Comparison of ENCODE assay signal across 1 cellular context in the genomic region with DNA sequence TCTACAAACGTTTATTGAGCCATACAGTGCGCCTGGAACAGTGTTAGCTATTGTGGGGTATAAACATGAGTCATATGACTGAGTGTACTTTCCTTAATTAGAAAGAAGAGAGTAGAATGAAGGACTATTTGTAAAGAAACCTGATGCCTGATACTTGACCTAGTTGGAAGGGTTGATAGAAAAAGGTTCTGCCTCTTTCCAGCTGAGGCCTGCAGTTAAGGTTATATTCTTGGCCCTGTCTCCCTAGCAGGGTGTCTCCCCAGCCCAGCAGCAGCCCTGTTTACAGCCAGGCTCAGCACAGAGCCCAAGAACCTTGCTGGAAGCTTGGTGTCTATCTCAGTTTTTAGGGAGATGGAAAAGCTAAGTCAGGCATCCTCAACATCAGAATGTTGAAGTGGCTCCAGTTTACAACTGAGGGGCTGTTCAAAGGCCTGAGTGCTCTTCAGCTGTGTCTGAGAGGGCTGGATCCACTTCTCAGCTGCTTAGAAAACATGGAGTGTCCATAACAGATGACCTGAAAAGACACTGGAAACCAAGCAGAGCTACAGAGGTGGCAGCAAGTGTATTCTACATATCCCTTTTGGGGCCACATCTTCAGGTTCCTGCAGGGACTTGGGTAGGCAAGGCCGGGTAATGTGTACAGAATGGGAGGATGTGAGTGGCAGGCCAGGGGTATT.
A peak's percentile ranks its signal among the peaks of the same experiment; 100 is the strongest.
TF ChIP-seq lines count a peak whose summit lies in the region.

No MANE protein-coding gene starts in this region.

TF ChIP-seq in HEK293, 187 proteins besides CTCF, POLR2A, EP300 and RAD21 (continued from another document and continues in another):
- TF ChIP-seq, protein P1, sequence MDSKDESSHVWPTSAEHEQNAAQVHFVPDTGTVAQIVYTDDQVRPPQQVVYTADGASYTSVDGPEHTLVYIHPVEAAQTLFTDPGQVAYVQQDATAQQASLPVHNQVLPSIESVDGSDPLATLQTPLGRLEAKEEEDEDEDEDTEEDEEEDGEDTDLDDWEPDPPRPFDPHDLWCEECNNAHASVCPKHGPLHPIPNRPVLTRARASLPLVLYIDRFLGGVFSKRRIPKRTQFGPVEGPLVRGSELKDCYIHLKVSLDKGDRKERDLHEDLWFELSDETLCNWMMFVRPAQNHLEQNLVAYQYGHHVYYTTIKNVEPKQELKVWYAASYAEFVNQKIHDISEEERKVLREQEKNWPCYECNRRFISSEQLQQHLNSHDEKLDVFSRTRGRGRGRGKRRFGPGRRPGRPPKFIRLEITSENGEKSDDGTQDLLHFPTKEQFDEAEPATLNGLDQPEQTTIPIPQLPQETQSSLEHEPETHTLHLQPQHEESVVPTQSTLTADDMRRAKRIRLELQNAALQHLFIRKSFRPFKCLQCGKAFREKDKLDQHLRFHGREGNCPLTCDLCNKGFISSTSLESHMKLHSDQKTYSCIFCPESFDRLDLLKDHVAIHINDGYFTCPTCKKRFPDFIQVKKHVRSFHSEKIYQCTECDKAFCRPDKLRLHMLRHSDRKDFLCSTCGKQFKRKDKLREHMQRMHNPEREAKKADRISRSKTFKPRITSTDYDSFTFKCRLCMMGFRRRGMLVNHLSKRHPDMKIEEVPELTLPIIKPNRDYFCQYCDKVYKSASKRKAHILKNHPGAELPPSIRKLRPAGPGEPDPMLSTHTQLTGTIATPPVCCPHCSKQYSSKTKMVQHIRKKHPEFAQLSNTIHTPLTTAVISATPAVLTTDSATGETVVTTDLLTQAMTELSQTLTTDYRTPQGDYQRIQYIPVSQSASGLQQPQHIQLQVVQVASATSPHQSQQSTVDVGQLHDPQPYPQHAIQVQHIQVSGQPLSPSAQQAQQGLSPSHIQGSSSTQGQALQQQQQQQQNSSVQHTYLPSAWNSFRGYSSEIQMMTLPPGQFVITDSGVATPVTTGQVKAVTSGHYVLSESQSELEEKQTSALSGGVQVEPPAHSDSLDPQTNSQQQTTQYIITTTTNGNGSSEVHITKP (tag by site-specific recombination; IDR thresholded peaks at IDR 0.05) = 0 out of 2 replicates have a peak, but pooled peaks have one; percentile 11
- 0 out of 2 replicates have a peak, but pooled peaks have one; percentile 22 for TF ChIP-seq ZBTB48 (tag by site-specific recombination; IDR thresholded peaks at IDR 0.05)
- no peak for TF ChIP-seq ZNF114 (tag by site-specific recombination; IDR thresholded peaks at IDR 0.05)
- peak; percentile 53 for TF ChIP-seq ZXDB (tag by site-specific recombination; IDR thresholded peaks at IDR 0.05)
- no peak for TF ChIP-seq ZNF670 (tag by site-specific recombination; IDR thresholded peaks at IDR 0.05; ENCODE audit: low read depth)
- no peak for TF ChIP-seq ZFP41 (tag by site-specific recombination; IDR thresholded peaks at IDR 0.05; ENCODE audit: borderline replicate concordance)
- TF ChIP-seq, protein P2, sequence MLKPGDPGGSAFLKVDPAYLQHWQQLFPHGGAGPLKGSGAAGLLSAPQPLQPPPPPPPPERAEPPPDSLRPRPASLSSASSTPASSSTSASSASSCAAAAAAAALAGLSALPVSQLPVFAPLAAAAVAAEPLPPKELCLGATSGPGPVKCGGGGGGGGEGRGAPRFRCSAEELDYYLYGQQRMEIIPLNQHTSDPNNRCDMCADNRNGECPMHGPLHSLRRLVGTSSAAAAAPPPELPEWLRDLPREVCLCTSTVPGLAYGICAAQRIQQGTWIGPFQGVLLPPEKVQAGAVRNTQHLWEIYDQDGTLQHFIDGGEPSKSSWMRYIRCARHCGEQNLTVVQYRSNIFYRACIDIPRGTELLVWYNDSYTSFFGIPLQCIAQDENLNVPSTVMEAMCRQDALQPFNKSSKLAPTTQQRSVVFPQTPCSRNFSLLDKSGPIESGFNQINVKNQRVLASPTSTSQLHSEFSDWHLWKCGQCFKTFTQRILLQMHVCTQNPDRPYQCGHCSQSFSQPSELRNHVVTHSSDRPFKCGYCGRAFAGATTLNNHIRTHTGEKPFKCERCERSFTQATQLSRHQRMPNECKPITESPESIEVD (tag by site-specific recombination; IDR thresholded peaks at IDR 0.05) = peak; percentile 75
- peak; percentile 17; the same call in 1 of the 2 replicates for TF ChIP-seq OSR2 (tag by site-specific recombination; IDR thresholded peaks at IDR 0.05)
- no peak for TF ChIP-seq ZNF558 (tag by site-specific recombination; IDR thresholded peaks at IDR 0.05)
- TF ChIP-seq, protein P3, sequence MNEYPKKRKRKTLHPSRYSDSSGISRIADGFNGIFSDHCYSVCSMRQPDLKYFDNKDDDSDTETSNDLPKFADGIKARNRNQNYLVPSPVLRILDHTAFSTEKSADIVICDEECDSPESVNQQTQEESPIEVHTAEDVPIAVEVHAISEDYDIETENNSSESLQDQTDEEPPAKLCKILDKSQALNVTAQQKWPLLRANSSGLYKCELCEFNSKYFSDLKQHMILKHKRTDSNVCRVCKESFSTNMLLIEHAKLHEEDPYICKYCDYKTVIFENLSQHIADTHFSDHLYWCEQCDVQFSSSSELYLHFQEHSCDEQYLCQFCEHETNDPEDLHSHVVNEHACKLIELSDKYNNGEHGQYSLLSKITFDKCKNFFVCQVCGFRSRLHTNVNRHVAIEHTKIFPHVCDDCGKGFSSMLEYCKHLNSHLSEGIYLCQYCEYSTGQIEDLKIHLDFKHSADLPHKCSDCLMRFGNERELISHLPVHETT (tag by site-specific recombination; IDR thresholded peaks at IDR 0.05) = no peak
- TF ChIP-seq ZNF16 (tag by site-specific recombination; IDR thresholded peaks at IDR 0.05; ENCODE audit: low read depth) = no peak
- TF ChIP-seq, protein P4, sequence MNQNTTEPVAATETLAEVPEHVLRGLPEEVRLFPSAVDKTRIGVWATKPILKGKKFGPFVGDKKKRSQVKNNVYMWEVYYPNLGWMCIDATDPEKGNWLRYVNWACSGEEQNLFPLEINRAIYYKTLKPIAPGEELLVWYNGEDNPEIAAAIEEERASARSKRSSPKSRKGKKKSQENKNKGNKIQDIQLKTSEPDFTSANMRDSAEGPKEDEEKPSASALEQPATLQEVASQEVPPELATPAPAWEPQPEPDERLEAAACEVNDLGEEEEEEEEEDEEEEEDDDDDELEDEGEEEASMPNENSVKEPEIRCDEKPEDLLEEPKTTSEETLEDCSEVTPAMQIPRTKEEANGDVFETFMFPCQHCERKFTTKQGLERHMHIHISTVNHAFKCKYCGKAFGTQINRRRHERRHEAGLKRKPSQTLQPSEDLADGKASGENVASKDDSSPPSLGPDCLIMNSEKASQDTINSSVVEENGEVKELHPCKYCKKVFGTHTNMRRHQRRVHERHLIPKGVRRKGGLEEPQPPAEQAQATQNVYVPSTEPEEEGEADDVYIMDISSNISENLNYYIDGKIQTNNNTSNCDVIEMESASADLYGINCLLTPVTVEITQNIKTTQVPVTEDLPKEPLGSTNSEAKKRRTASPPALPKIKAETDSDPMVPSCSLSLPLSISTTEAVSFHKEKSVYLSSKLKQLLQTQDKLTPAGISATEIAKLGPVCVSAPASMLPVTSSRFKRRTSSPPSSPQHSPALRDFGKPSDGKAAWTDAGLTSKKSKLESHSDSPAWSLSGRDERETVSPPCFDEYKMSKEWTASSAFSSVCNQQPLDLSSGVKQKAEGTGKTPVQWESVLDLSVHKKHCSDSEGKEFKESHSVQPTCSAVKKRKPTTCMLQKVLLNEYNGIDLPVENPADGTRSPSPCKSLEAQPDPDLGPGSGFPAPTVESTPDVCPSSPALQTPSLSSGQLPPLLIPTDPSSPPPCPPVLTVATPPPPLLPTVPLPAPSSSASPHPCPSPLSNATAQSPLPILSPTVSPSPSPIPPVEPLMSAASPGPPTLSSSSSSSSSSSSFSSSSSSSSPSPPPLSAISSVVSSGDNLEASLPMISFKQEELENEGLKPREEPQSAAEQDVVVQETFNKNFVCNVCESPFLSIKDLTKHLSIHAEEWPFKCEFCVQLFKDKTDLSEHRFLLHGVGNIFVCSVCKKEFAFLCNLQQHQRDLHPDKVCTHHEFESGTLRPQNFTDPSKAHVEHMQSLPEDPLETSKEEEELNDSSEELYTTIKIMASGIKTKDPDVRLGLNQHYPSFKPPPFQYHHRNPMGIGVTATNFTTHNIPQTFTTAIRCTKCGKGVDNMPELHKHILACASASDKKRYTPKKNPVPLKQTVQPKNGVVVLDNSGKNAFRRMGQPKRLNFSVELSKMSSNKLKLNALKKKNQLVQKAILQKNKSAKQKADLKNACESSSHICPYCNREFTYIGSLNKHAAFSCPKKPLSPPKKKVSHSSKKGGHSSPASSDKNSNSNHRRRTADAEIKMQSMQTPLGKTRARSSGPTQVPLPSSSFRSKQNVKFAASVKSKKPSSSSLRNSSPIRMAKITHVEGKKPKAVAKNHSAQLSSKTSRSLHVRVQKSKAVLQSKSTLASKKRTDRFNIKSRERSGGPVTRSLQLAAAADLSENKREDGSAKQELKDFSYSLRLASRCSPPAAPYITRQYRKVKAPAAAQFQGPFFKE (tag by site-specific recombination; IDR thresholded peaks at IDR 0.05; ENCODE audit: borderline replicate concordance) = no peak
- no peak for TF ChIP-seq ZNF19 (tag by site-specific recombination; IDR thresholded peaks at IDR 0.05; ENCODE audit: low read depth)
- TF ChIP-seq, protein P5, sequence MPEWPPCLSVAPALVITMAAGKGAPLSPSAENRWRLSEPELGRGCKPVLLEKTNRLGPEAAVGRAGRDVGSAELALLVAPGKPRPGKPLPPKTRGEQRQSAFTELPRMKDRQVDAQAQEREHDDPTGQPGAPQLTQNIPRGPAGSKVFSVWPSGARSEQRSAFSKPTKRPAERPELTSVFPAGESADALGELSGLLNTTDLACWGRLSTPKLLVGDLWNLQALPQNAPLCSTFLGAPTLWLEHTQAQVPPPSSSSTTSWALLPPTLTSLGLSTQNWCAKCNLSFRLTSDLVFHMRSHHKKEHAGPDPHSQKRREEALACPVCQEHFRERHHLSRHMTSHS (tag by site-specific recombination; IDR thresholded peaks at IDR 0.05) = no peak
- peak; percentile 75; the same call in 1 of the 2 replicates for TF ChIP-seq TRIM28 (IDR thresholded peaks at IDR 0.05; ENCODE audit: borderline replicate concordance, low read length)
- no peak for TF ChIP-seq ZBTB20 (tag by site-specific recombination; IDR thresholded peaks at IDR 0.05)
- TF ChIP-seq, protein P6, sequence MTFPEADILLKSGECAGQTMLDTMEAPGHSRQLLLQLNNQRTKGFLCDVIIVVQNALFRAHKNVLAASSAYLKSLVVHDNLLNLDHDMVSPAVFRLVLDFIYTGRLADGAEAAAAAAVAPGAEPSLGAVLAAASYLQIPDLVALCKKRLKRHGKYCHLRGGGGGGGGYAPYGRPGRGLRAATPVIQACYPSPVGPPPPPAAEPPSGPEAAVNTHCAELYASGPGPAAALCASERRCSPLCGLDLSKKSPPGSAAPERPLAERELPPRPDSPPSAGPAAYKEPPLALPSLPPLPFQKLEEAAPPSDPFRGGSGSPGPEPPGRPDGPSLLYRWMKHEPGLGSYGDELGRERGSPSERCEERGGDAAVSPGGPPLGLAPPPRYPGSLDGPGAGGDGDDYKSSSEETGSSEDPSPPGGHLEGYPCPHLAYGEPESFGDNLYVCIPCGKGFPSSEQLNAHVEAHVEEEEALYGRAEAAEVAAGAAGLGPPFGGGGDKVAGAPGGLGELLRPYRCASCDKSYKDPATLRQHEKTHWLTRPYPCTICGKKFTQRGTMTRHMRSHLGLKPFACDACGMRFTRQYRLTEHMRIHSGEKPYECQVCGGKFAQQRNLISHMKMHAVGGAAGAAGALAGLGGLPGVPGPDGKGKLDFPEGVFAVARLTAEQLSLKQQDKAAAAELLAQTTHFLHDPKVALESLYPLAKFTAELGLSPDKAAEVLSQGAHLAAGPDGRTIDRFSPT (tag by site-specific recombination; IDR thresholded peaks at IDR 0.05) = 0 out of 2 replicates have a peak, but pooled peaks have one; percentile 33
- 0 out of 2 replicates have a peak, but pooled peaks have one; percentile 64 for TF ChIP-seq ZNF10 (tag by site-specific recombination; IDR thresholded peaks at IDR 0.05)
- TF ChIP-seq ZNF266 (tag by site-specific recombination; IDR thresholded peaks at IDR 0.05; ENCODE audit: low read depth) = no peak
- TF ChIP-seq, protein P7, sequence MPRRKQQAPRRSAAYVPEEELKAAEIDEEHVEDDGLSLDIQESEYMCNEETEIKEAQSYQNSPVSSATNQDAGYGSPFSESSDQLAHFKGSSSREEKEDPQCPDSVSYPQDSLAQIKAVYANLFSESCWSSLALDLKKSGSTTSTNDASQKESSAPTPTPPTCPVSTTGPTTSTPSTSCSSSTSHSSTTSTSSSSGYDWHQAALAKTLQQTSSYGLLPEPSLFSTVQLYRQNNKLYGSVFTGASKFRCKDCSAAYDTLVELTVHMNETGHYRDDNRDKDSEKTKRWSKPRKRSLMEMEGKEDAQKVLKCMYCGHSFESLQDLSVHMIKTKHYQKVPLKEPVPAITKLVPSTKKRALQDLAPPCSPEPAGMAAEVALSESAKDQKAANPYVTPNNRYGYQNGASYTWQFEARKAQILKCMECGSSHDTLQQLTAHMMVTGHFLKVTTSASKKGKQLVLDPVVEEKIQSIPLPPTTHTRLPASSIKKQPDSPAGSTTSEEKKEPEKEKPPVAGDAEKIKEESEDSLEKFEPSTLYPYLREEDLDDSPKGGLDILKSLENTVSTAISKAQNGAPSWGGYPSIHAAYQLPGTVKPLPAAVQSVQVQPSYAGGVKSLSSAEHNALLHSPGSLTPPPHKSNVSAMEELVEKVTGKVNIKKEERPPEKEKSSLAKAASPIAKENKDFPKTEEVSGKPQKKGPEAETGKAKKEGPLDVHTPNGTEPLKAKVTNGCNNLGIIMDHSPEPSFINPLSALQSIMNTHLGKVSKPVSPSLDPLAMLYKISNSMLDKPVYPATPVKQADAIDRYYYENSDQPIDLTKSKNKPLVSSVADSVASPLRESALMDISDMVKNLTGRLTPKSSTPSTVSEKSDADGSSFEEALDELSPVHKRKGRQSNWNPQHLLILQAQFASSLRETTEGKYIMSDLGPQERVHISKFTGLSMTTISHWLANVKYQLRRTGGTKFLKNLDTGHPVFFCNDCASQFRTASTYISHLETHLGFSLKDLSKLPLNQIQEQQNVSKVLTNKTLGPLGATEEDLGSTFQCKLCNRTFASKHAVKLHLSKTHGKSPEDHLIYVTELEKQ (tag by site-specific recombination; IDR thresholded peaks at IDR 0.05; ENCODE audit: borderline replicate concordance) = no peak
- no peak for TF ChIP-seq ZNF311 (tag by site-specific recombination; IDR thresholded peaks at IDR 0.05; ENCODE audit: borderline replicate concordance)
- TF ChIP-seq ZNF701 (tag by site-specific recombination; IDR thresholded peaks at IDR 0.05) = no peak
- TF ChIP-seq ZNF37A (tag by site-specific recombination; IDR thresholded peaks at IDR 0.05) = no peak
- TF ChIP-seq EGR2 (tag by site-specific recombination; IDR thresholded peaks at IDR 0.05; ENCODE audit: low read depth) = no peak
- TF ChIP-seq, protein P8, sequence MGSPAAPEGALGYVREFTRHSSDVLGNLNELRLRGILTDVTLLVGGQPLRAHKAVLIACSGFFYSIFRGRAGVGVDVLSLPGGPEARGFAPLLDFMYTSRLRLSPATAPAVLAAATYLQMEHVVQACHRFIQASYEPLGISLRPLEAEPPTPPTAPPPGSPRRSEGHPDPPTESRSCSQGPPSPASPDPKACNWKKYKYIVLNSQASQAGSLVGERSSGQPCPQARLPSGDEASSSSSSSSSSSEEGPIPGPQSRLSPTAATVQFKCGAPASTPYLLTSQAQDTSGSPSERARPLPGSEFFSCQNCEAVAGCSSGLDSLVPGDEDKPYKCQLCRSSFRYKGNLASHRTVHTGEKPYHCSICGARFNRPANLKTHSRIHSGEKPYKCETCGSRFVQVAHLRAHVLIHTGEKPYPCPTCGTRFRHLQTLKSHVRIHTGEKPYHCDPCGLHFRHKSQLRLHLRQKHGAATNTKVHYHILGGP (tag by site-specific recombination; IDR thresholded peaks at IDR 0.05) = no peak
- no peak for TF ChIP-seq ZFHX2 (tag by site-specific recombination; conservative IDR thresholded peaks at IDR 0.05)
- no peak for TF ChIP-seq ZNF792 (tag by site-specific recombination; IDR thresholded peaks at IDR 0.05)
- peak; percentile 37 for TF ChIP-seq ZBTB17 (tag by site-specific recombination; IDR thresholded peaks at IDR 0.05)
- TF ChIP-seq ZFP69B (tag by site-specific recombination; IDR thresholded peaks at IDR 0.05) = no peak
- TF ChIP-seq SP2 (tag by site-specific recombination; IDR thresholded peaks at IDR 0.05) = no peak
